In the genomic region with DNA sequence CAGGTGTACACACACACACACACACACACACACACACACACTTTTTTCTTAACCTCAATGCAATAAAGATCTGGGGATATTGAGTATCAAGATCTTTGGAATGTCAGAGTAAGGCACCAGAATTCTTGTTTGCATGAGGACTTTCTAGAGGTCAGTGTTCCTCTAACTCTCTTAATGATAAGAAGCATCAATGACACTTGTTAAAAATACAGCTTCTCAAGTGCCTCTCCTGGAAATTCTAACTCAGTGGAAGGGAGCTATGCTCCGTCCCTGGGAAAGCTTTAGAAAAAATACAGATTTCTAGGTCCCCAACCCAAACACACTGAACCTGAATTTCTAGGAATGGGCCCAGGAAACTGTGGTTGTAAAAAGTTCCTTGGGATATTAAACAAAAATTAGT, we compare ENCODE assay signal across 3 cellular contexts.
"Had no signal": no experiment of that assay in that cellular context is flagged by ENCODE, and none has a peak within 500 bp of the region (broad histone marks: within the 10 kb centered on the region; RNA-seq: fewer than 3 reads in every experiment).

No MANE protein-coding gene starts in this region.

- ATAC-seq: GM12878 had no signal

- H3K4me3 ChIP-seq: GM12878 had no signal

- DNase-seq: GDM1, GF-D8 had no signal
